ENCODE assay signal across 30 cellular contexts in the genomic region with DNA sequence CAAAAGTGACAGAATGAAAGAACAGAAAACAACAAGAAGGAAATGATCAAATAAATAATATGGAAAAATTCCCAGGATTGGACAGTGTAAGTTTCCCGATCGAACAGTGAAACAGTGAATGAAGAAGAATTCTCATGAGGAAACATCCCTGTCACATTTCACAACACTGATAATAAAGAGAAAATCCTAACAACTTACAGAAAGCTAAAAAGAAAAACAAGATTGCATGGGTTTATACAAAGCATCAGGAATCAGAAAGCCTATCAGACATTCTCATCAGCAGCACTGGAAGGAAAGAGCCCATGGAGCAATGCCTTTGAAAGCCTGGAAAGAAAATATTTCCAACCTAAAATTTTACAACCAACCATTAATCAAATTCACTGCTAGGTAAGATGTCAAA.
"Had no signal": no experiment of that assay in that cellular context is flagged by ENCODE, and none has a peak within 500 bp of the region (broad histone marks: within the 10 kb centered on the region; RNA-seq: fewer than 3 reads in every experiment).

No MANE protein-coding gene starts in this region.

- H3K4me3 Mint-ChIP-seq: activated CD4-positive, alpha-beta memory T cell treated with anti-CD3 and anti-CD28 coated beads, Interleukin-2, amount 10 ng/mL, durations not matched to agents 7 days and 5 days; activated CD4-positive, alpha-beta T cell treated with anti-CD3 and anti-CD28 coated beads, Interleukin-2, amount 10 ng/mL, durations not matched to agents 7 days and 5 days; activated naive CD4-positive, alpha-beta T cell treated with anti-CD3 and anti-CD28 coated beads, Interleukin-2, amount 50 U/mL, for 24 hours; activated naive CD8-positive, alpha-beta T cell treated with anti-CD3 and anti-CD28 coated beads, Interleukin-2, amount 50 U/mL, for 24 hours; activated T-cell treated with anti-CD3 and anti-CD28 coated beads, Interleukin-2, amount 50 U/mL, for 24 hours; central memory CD8-positive, alpha-beta T cell; dendritic cell treated with granulocyte-macrophage colony-stimulating factor and Interleukin-4, amounts not matched to agents 40 ng/mL and 50 ng/mL, for 4 days; endodermal cell; mesothelial cell of epicardium; neural crest cell; stimulated activated effector memory CD8-positive, alpha-beta T cell treated with anti-CD3 and anti-CD28 coated beads, Interleukin-12 subunit alpha, Interleukin-12 subunit beta, amount 100 ng/mL, for 72 hours; stimulated activated naive CD8-positive, alpha-beta T cell treated with anti-CD3 and anti-CD28 coated beads, Interleukin-15, Interleukin-2, amounts not matched to agents 100 ng/mL and 50 ng/mL, for 24 hours; type B pancreatic cell; WTC11 had no signal

- H3K9me3 Mint-ChIP-seq: activated CD4-positive, alpha-beta memory T cell treated with anti-CD3 and anti-CD28 coated beads, Interleukin-2, amount 10 ng/mL, durations not matched to agents 7 days and 5 days; activated CD4-positive, alpha-beta T cell treated with anti-CD3 and anti-CD28 coated beads, Interleukin-2, amount 10 ng/mL, durations not matched to agents 7 days and 5 days; activated naive CD8-positive, alpha-beta T cell treated with anti-CD3 and anti-CD28 coated beads, Interleukin-2, amount 50 U/mL, for 24 hours; central memory CD8-positive, alpha-beta T cell; dendritic cell treated with granulocyte-macrophage colony-stimulating factor and Interleukin-4, amounts not matched to agents 40 ng/mL and 50 ng/mL, for 4 days; endodermal cell; mesothelial cell of epicardium; stimulated activated effector memory CD8-positive, alpha-beta T cell treated with anti-CD3 and anti-CD28 coated beads, Interleukin-12 subunit alpha, Interleukin-12 subunit beta, amount 100 ng/mL, for 72 hours; stimulated activated naive CD8-positive, alpha-beta T cell treated with anti-CD3 and anti-CD28 coated beads, Interleukin-15, Interleukin-2, amounts not matched to agents 100 ng/mL and 50 ng/mL, for 24 hours; WTC11 had no signal

- H3K4me3 ChIP-seq: esophagus squamous epithelium, gastrocnemius medialis, left ventricle myocardium inferior, lung, thoracic aorta had no signal

- H3K27me3 Mint-ChIP-seq: activated naive CD4-positive, alpha-beta T cell treated with anti-CD3 and anti-CD28 coated beads, Interleukin-2, amount 50 U/mL, for 24 hours; activated T-cell treated with anti-CD3 and anti-CD28 coated beads, Interleukin-2, amount 50 U/mL, for 24 hours; central memory CD8-positive, alpha-beta T cell had no signal

- DNase-seq: activated CD4-positive, alpha-beta memory T cell treated with anti-CD3 and anti-CD28 coated beads, Interleukin-2, amount 10 ng/mL, durations not matched to agents 7 days and 5 days; activated CD4-positive, alpha-beta T cell treated with anti-CD3 and anti-CD28 coated beads for 1 hour; activated CD4-positive, alpha-beta T cell treated with anti-CD3 and anti-CD28 coated beads, Interleukin-2, amount 10 ng/mL, durations not matched to agents 7 days and 5 days; activated CD8-positive, alpha-beta memory T cell treated with anti-CD3 and anti-CD28 coated beads, Interleukin-2, amount 50 U/mL, for 48 hours; activated gamma-delta T cell; activated naive CD8-positive, alpha-beta T cell treated with anti-CD3 and anti-CD28 coated beads, Interleukin-2, amount 50 U/mL, for 24 hours; activated T-cell treated with anti-CD3 and anti-CD28 coated beads, Interleukin-2, amount 50 U/mL, for 24 hours; endodermal cell; esophagus squamous epithelium; gastrocnemius medialis; glutamatergic neuron; islet precursor cell; left ventricle myocardium inferior; naive thymus-derived CD4-positive, alpha-beta T cell; occipital lobe; right cardiac atrium; stimulated activated CD4-positive, alpha-beta T cell treated with anti-CD3 and anti-CD28 coated beads, Interleukin-4, amount 100 ng/mL, for 24 hours; T1000 had no signal

- ATAC-seq: activated naive CD8-positive, alpha-beta T cell treated with anti-CD3 and anti-CD28 coated beads, Interleukin-2, amount 50 U/mL, for 24 hours; gastrocnemius medialis; naive thymus-derived CD4-positive, alpha-beta T cell; right cardiac atrium; stimulated activated effector memory CD8-positive, alpha-beta T cell treated with anti-CD3 and anti-CD28 coated beads, Interleukin-12 subunit alpha, Interleukin-12 subunit beta, amount 100 ng/mL, for 72 hours; WTC11 had no signal

- H3K9me3 ChIP-seq: esophagus squamous epithelium, gastrocnemius medialis, left ventricle myocardium inferior, thoracic aorta had no signal

- H3K36me3 Mint-ChIP-seq: mesothelial cell of epicardium, type B pancreatic cell, WTC11 had no signal

- H3K27ac Mint-ChIP-seq: activated CD4-positive, alpha-beta memory T cell treated with anti-CD3 and anti-CD28 coated beads, Interleukin-2, amount 10 ng/mL, durations not matched to agents 7 days and 5 days; activated CD4-positive, alpha-beta T cell treated with anti-CD3 and anti-CD28 coated beads, Interleukin-2, amount 10 ng/mL, durations not matched to agents 7 days and 5 days; activated T-cell treated with anti-CD3 and anti-CD28 coated beads, Interleukin-2, amount 50 U/mL, for 24 hours; dendritic cell treated with granulocyte-macrophage colony-stimulating factor and Interleukin-4, amounts not matched to agents 40 ng/mL and 50 ng/mL, for 4 days; endodermal cell; stimulated activated naive CD8-positive, alpha-beta T cell treated with anti-CD3 and anti-CD28 coated beads, Interleukin-15, Interleukin-2, amounts not matched to agents 100 ng/mL and 50 ng/mL, for 24 hours; type B pancreatic cell; WTC11 had no signal

- H3K27ac ChIP-seq: epithelial cell of prostate, gastrocnemius medialis, left ventricle myocardium inferior, thoracic aorta had no signal

- H3K36me3 ChIP-seq: esophagus squamous epithelium, gastrocnemius medialis, left ventricle myocardium inferior, thoracic aorta had no signal

- H3K27me3 ChIP-seq: gastrocnemius medialis had no signal
